19 cellular contexts compared by ENCODE assay signal in genomic region chr3:197989651-197990050, GRCh38. TPM values are rescaled to one million over a fixed set of nuclear protein-coding genes. Genes with fewer than 3 reads are reported as not detected.
DNase-seq lines count a peak whose midpoint lies in the region; ATAC-seq, FAIRE-seq and TF ChIP-seq lines count a peak whose summit lies in the region.
"Had no signal": no experiment of that assay in that cellular context is flagged by ENCODE, and none has a peak within 500 bp of the region (broad histone marks: within the 10 kb centered on the region; RNA-seq: fewer than 3 reads in every experiment).

No MANE protein-coding gene starts in this region.

- WGBS in adrenal gland, 4 donors: 30 to 42% (median 36%) methylated on average over 4 of the region's 4 CpGs
- 73% methylated on average over 4 of the region's 4 CpGs for WGBS in K562 (ENCODE audit: insufficient coverage, low coverage, missing lambda C conversion rate)
- WGBS in ovary, 3 donors: 15 to 18% (median 15%) methylated on average over 4 of the region's 4 CpGs
- WGBS in testis, 2 donors: 53 to 58% methylated on average over 4 of the region's 4 CpGs

- DNase-seq in adrenal gland (peak; percentile 50 to 85 (median 78)), K562 (ENCODE audit: extremely low read depth in 1 of 4, low spot score in 3 of 4) (no peak), ovary (peak; percentile 58 to 72 (median 68)), testis (peak; percentile 23), NCI-H1092 (lab: John Stamatoyannopoulos, UW) (no peak)
- DNase-seq: Caco-2; CD4-positive, CD25-positive, alpha-beta regulatory T cell; CD8-positive, alpha-beta T cell; DMS153; EL; GDM1; GM23248; H9 had no signal

- TF ChIP-seq POLR2A in adrenal gland (IDR thresholded peaks at IDR 0.05): no peak
- no peak for TF ChIP-seq POLR2A in K562 (conservative IDR thresholded peaks at IDR 0.05)
- TF ChIP-seq POLR2A in ovary (IDR thresholded peaks at IDR 0.05): no peak
- no peak for TF ChIP-seq POLR2A in testis (IDR thresholded peaks at IDR 0.05)

- H3K9me3 ChIP-seq in adrenal gland (replicated peaks in 1 of 3) (no peaks in the 10 kb centered on the region), K562 (replicated peaks; ENCODE audit: control insufficient read depth, insufficient read depth, low read depth, low read length) (no peaks in the 10 kb centered on the region), ovary (no peaks in the 10 kb centered on the region), testis (no peaks in the 10 kb centered on the region)
- H3K9me3 ChIP-seq: BLaER1, Caco-2 had no signal

- H3K4me1 ChIP-seq in adrenal gland (replicated peaks in 1 of 2) (peaks cover 0 to 11% of the 10 kb centered on the region in 2 donors), K562 (replicated peaks in 1 of 2; ENCODE audit: control insufficient read depth in 2 of 2, insufficient read depth in 2 of 2, low read length in 2 of 2) (no peaks in the 10 kb centered on the region), ovary (ENCODE audit: insufficient read depth) (peaks cover 2% of the 10 kb centered on the region), testis (no peaks in the 10 kb centered on the region)
- H3K4me1 ChIP-seq: BLaER1, Caco-2 had no signal

- TF ChIP-seq EP300 in K562 (IDR thresholded peaks at IDR 0.05; ENCODE audit: low read length) (no peak), ovary (IDR thresholded peaks at IDR 0.05) (no peak)

- no peak for TF ChIP-seq RAD21 in K562 (CRISPR knock-in tag; conservative IDR thresholded peaks at IDR 0.05 in 1 of 2, IDR thresholded peaks at IDR 0.05 in 1 of 2)

- no peak overlapping the region; a peak in 1 of 4 replicates for H3K9ac ChIP-seq in K562 (ENCODE audit: insufficient read depth in 1 of 2, low read depth in 2 of 2, low read length in 2 of 2)
- H3K9ac ChIP-seq: BLaER1, GM23248 had no signal

- H3K79me2 ChIP-seq in K562 (ENCODE audit: control insufficient read depth, insufficient read depth, low read length): no peaks in the 10 kb centered on the region

- peaks cover 0 to 9% of the 10 kb centered on the region in 2 donors for H3K36me3 ChIP-seq in adrenal gland (replicated peaks in 1 of 2)
- peaks cover 20% of the 10 kb centered on the region; the same call in 2 of the 3 replicates for H3K36me3 ChIP-seq in K562 (ENCODE audit: control insufficient read depth, insufficient read depth, low read length)
- H3K36me3 ChIP-seq in ovary: no peaks in the 10 kb centered on the region
- no peaks in the 10 kb centered on the region for H3K36me3 ChIP-seq in testis (ENCODE audit: low read depth, missing control alignments)
- H3K36me3 ChIP-seq: BLaER1 had no signal

- ATAC-seq in K562: no peak
- no peak for ATAC-seq in GM21825 (IDR thresholded peaks at IDR 0.05; ENCODE audit: unreplicated experiment)
- ATAC-seq in HG02623 (IDR thresholded peaks at IDR 0.05; ENCODE audit: unreplicated experiment): no peak
- ATAC-seq: CD8-positive, alpha-beta T cell; GM12878; HCT116 had no signal

- in situ Hi-C loops in K562 (cut with MboI): no loop called here

- CTCF ChIA-PET in K562 (lab: Yijun Ruan, JAX; ENCODE audit: low intra/inter-chr PET ratio): no interaction called here

- FAIRE-seq in K562 (lab: Jason Lieb, UNC): no peak

- TF ChIP-seq CTCF in adrenal gland (IDR thresholded peaks at IDR 0.05): no peak
- TF ChIP-seq CTCF in K562 (IDR thresholded peaks at IDR 0.05 in 2 of 3, conservative IDR thresholded peaks at IDR 0.05 in 1 of 3; ENCODE audit: insufficient read depth in 2 of 3, low read depth in 1 of 3, low read length in 3 of 3): no peak
- no peak for TF ChIP-seq CTCF in ovary (IDR thresholded peaks at IDR 0.05)
- TF ChIP-seq CTCF in testis (IDR thresholded peaks at IDR 0.05): no peak

- peak overlapping the region in 2 of 5 donors; percentile 5 to 24 for H3K27ac ChIP-seq in adrenal gland
- H3K27ac ChIP-seq in K562 (ENCODE audit: extremely low read depth, low read depth, low read length): no peak overlapping the region
- H3K27ac ChIP-seq in ovary: peak overlapping the region in 1 of 2 donors; percentile 66
- H3K27ac ChIP-seq in testis: no peak overlapping the region
- H3K27ac ChIP-seq: BLaER1, C4-2B, GM23248 had no signal

- H3K4me2 ChIP-seq in K562 (ENCODE audit: insufficient read depth, low read length): no peak overlapping the region
- H3K4me2 ChIP-seq: BLaER1 had no signal

- H4K20me1 ChIP-seq in K562 (replicated peaks; ENCODE audit: control insufficient read depth, insufficient read depth, low read length): no peaks in the 10 kb centered on the region
- H4K20me1 ChIP-seq: BLaER1 had no signal

- H3K27me3 ChIP-seq in adrenal gland (no peaks in the 10 kb centered on the region), K562 (ENCODE audit: control insufficient read depth in 2 of 2, insufficient read depth in 2 of 2, low read length in 2 of 2) (no peaks in the 10 kb centered on the region), ovary (no peaks in the 10 kb centered on the region), testis (no peaks in the 10 kb centered on the region)
- H3K27me3 ChIP-seq: BLaER1 had no signal

- no TSS peak for BruUV-seq in K562 (replicated peaks; lab: Mats Ljungman, UMichigan)

- intact Hi-C loops in adrenal gland (cut with DNase I): no loop called here
- intact Hi-C loops in K562 (cut with micrococcal nuclease): no loop called here
- intact Hi-C loops in ovary (cut with DNase I): no loop called here
- intact Hi-C loops in testis (cut with DNase I; ENCODE audit: low total_unique reads): no loop called here

- no peaks in the 10 kb centered on the region for H3K9me1 ChIP-seq in K562 (ENCODE audit: control insufficient read depth, insufficient read depth, low read length)

- H2AFZ ChIP-seq in K562 (ENCODE audit: low read depth, low read length): no peak overlapping the region
- H2AFZ ChIP-seq: GM23248 had no signal

- H3K4me3 ChIP-seq in adrenal gland (no peak overlapping the region), K562 (no peak overlapping the region), ovary (no peak overlapping the region), testis (no peak overlapping the region)
- H3K4me3 ChIP-seq: BLaER1, GM12878, GM23248 had no signal

- POLR2A ChIA-PET in K562 (lab: Yijun Ruan, JAX): interaction anchor here (1.0 kb wide), 1 partner anchor 8 kb away, joined by 4 read pairs; no protein-coding TSS in a partner anchor

TF ChIP-seq in K562, 482 proteins besides CTCF, POLR2A, EP300 and RAD21:
- peak; percentile 26; the same call in 1 of the 2 replicates for TF ChIP-seq NFIC (IDR thresholded peaks at IDR 0.05)
- TF ChIP-seq RBM22 (IDR thresholded peaks at IDR 0.05; ENCODE audit: low read depth, low read length, poor library complexity, severe bottlenecking): no peak
TF ChIP-seq in K562: peak in this region for 1.

RNA-seq across cellular contexts. Expression of gene LMLN, which starts 29.6 kb away (rescaled TPM):
- total RNA-seq in adrenal gland (10 to 100 TPM in 2 of 8 donors, 1 to 10 TPM in 6; 3.0 to 11.2 (median 7.2) TPM), K562 (2014; rRNA removed) (3.8 and 6.0 TPM in 2 replicates), K562 (2014; rRNA removed; fragmentation: Illumina TruSeq; extraction: Trizol) (6.9 and 7.9 TPM in 2 replicates), K562 (2015; rRNA removed; fragmentation: Illumina TruSeq; extraction: Trizol) (5.1 and 6.0 TPM in 2 replicates), K562 (2021) (11.0 and 11.2 TPM in 2 replicates), ovary (10 to 100 TPM in 3 of 7 donors, 1 to 10 TPM in 4; 5.1 to 12.8 (median 8.7) TPM), testis (10 to 100 TPM; 24.1 to 49.8 TPM)
- polyA plus RNA-seq in adrenal gland (1 to 10 TPM; 3.3 to 6.7 (median 3.6) TPM), K562 (2011; rRNA removed) (15.9 and 16.7 TPM in 2 replicates), K562 (2014; fragmentation: Illumina TruSeq; extraction: Trizol) (8.1 and 8.5 TPM in 2 replicates), K562 (2014; fragmentation: Nextera tagmentation; extraction: Ambion mirVana) (1 to 10 TPM; 2.2 to 2.7 TPM), K562 (2014; rRNA removed) (8.5 and 12.5 TPM in 2 replicates), ovary (1 to 10 TPM; 2.4 to 7.0 TPM), testis (ENCODE audit: insufficient read depth, low read depth, low replicate concordance) (23.0 TPM)
- 30.3 and 71.8 TPM in 2 replicates for total RNA-seq in K562 (2011; cell fraction: chromatin; rRNA removed; ENCODE audit: low replicate concordance)
- total RNA-seq in K562 (2011; cell fraction: nucleolus; rRNA removed): 21.2 and 21.8 TPM in 2 replicates
- 33.3 and 46.4 TPM in 2 replicates for total RNA-seq in K562 (2011; cell fraction: nucleoplasm; rRNA removed)
- 8.1 and 12.8 TPM in 2 replicates for polyA plus RNA-seq in K562 (2011; cell fraction: cytosol; rRNA removed)
- polyA plus RNA-seq in K562 (2011; cell fraction: nucleus; rRNA removed): 21.0 and 24.6 TPM in 2 replicates
- polyA plus RNA-seq in K562 (2012): 5.7 and 6.6 TPM in 2 replicates
- polyA minus RNA-seq in K562 (2011; rRNA and poly(A)+ RNA removed): 19.7 and 22.4 TPM in 2 replicates
- 6.8 and 12.5 TPM in 2 replicates for polyA minus RNA-seq in K562 (2011; cell fraction: cytosol; rRNA and poly(A)+ RNA removed)
- polyA minus RNA-seq in K562 (2011; cell fraction: nucleus; rRNA and poly(A)+ RNA removed): 12.4 and 18.9 TPM in 2 replicates

RNA-seq across cellular contexts. Expression of gene RPL35A, which starts 39.7 kb away (rescaled TPM):
- total RNA-seq in adrenal gland (1,000 to 10,000 TPM in 4 of 8 donors, 100 to 1,000 TPM in 4; 564 to 1,096 (median 942) TPM), K562 (2014; rRNA removed) (998 and 1,475 TPM in 2 replicates), K562 (2014; rRNA removed; fragmentation: Illumina TruSeq; extraction: Trizol) (2,429 and 2,625 TPM in 2 replicates), K562 (2015; rRNA removed; fragmentation: Illumina TruSeq; extraction: Trizol) (1,966 and 2,155 TPM in 2 replicates), K562 (2021) (1,574 and 1,710 TPM in 2 replicates), ovary (1,000 to 10,000 TPM; 1,036 to 2,796 (median 2,128) TPM), testis (100 to 1,000 TPM; 264 to 446 TPM)
- polyA plus RNA-seq in adrenal gland (1,000 to 10,000 TPM in 2 of 3 donors, 100 to 1,000 TPM in 1; 944 to 1,561 (median 1,277) TPM), K562 (2011; rRNA removed) (1,725 and 2,163 TPM in 2 replicates), K562 (2014; fragmentation: Illumina TruSeq; extraction: Trizol) (2,519 and 2,591 TPM in 2 replicates), K562 (2014; fragmentation: Nextera tagmentation; extraction: Ambion mirVana) (1,000 to 10,000 TPM; 2,367 to 2,942 TPM), K562 (2014; rRNA removed) (2,582 and 2,839 TPM in 2 replicates), ovary (1,000 to 10,000 TPM; 3,374 to 4,524 TPM), testis (ENCODE audit: insufficient read depth, low read depth, low replicate concordance) (869 TPM)
- total RNA-seq in K562 (2011; cell fraction: chromatin; rRNA removed; ENCODE audit: low replicate concordance): 205 and 265 TPM in 2 replicates
- total RNA-seq in K562 (2011; cell fraction: nucleolus; rRNA removed): 160 and 166 TPM in 2 replicates
- total RNA-seq in K562 (2011; cell fraction: nucleoplasm; rRNA removed): 355 and 545 TPM in 2 replicates
- polyA plus RNA-seq in K562 (2011; cell fraction: cytosol; rRNA removed): 410 and 873 TPM in 2 replicates
- polyA plus RNA-seq in K562 (2011; cell fraction: nucleus; rRNA removed): 282 and 691 TPM in 2 replicates
- polyA plus RNA-seq in K562 (2012): 2,790 and 3,257 TPM in 2 replicates
- polyA minus RNA-seq in K562 (2011; rRNA and poly(A)+ RNA removed): 454 and 610 TPM in 2 replicates
- 278 and 319 TPM in 2 replicates for polyA minus RNA-seq in K562 (2011; cell fraction: cytosol; rRNA and poly(A)+ RNA removed)
- 49.8 and 108 TPM in 2 replicates for polyA minus RNA-seq in K562 (2011; cell fraction: nucleus; rRNA and poly(A)+ RNA removed)

Comparison
In these comparisons a context has a peak if more than half of its experiments do, and no peak if none do; other contexts are left out.
1. DNase-seq: peak in adrenal gland (7 of 7), ovary (5 of 5) and testis (single experiment); none in K562 (0 of 4) and NCI-H1092 (single experiment).